In genomic region chr14:92793709-92794546, GRCh38 we compare ENCODE assay signal across 1 cellular context.
A peak's percentile ranks its signal among the peaks of the same experiment; 100 is the strongest.
TF ChIP-seq lines count a peak whose summit lies in the region.

A gene with protein sequence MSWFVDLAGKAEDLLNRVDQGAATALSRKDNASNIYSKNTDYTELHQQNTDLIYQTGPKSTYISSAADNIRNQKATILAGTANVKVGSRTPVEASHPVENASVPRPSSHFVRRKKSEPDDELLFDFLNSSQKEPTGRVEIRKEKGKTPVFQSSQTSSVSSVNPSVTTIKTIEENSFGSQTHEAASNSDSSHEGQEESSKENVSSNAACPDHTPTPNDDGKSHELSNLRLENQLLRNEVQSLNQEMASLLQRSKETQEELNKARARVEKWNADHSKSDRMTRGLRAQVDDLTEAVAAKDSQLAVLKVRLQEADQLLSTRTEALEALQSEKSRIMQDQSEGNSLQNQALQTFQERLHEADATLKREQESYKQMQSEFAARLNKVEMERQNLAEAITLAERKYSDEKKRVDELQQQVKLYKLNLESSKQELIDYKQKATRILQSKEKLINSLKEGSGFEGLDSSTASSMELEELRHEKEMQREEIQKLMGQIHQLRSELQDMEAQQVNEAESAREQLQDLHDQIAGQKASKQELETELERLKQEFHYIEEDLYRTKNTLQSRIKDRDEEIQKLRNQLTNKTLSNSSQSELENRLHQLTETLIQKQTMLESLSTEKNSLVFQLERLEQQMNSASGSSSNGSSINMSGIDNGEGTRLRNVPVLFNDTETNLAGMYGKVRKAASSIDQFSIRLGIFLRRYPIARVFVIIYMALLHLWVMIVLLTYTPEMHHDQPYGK (plus strand): TSS chr14:92794305. CDS start chr14:92797438, 3,133 bp downstream.

TF ChIP-seq in HCT116, 20 proteins besides CTCF, POLR2A, EP300 and RAD21 (continued from another document):
- TF ChIP-seq REST (IDR thresholded peaks at IDR 0.05; ENCODE audit: low read depth): no peak
- TF ChIP-seq CEBPB (IDR thresholded peaks at IDR 0.05; ENCODE audit: low read depth): peak; percentile 73; the same call in 1 of the 2 replicates
- TF ChIP-seq ELF1 (IDR thresholded peaks at IDR 0.05; ENCODE audit: borderline replicate concordance, low read depth): peak; percentile 90
- TF ChIP-seq SIN3A (IDR thresholded peaks at IDR 0.05; ENCODE audit: low read depth): peak; percentile 67
- TF ChIP-seq SRF (IDR thresholded peaks at IDR 0.05; ENCODE audit: low read depth): peak; percentile 78
- no peak for TF ChIP-seq ATF3 (IDR thresholded peaks at IDR 0.05)
- TF ChIP-seq ZFX (IDR thresholded peaks at IDR 0.05): peak; percentile 81; the same call in 1 of the 2 replicates
- peak; percentile 88 for TF ChIP-seq POLR2AphosphoS5 (IDR thresholded peaks at IDR 0.05; ENCODE audit: low read depth, low read length)
- peak; percentile 100 for TF ChIP-seq MAX (IDR thresholded peaks at IDR 0.05)
- TF ChIP-seq EZH2 (IDR thresholded peaks at IDR 0.05): no peak
- peak; percentile 80 for TF ChIP-seq TCF7L2 (IDR thresholded peaks at IDR 0.05; ENCODE audit: borderline replicate concordance, extremely low read depth, insufficient read depth, insufficient read length)
- TF ChIP-seq FOSL1 (IDR thresholded peaks at IDR 0.05; ENCODE audit: low read depth): no peak
- no peak for TF ChIP-seq EZH2phosphoT487 (IDR thresholded peaks at IDR 0.05; ENCODE audit: borderline replicate concordance)
